In the genomic region with DNA sequence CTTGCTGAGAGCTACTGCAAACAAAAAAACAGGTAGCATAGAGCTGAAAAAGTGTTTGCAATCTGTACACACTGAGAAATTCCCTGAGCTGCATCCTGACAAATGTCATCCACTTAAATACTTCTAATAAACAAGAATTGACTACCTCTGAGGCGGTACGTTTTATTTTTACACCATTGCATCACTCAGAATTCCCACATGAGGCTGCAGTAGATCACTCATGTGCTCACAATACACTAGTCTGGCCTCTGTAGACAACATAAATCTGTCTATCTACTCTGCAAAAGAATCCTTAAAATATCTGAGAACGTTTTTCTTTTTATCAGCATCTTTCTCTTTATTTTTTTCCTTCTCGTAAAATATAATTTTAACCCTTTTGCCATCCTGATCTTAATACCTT, we compare ENCODE assay signal across 25 cellular contexts.
"Had no signal": no experiment of that assay in that cellular context is flagged by ENCODE, and none has a peak within 500 bp of the region (broad histone marks: within the 10 kb centered on the region; RNA-seq: fewer than 3 reads in every experiment).

No MANE protein-coding gene starts in this region.

- H3K9me3 Mint-ChIP-seq: activated naive CD8-positive, alpha-beta T cell treated with anti-CD3 and anti-CD28 coated beads, Interleukin-2, amount 10 ng/mL, durations not matched to agents 7 days and 5 days had no signal

- H3K4me3 Mint-ChIP-seq: activated CD4-positive, alpha-beta T cell treated with anti-CD3 and anti-CD28 coated beads for 36 hours; activated CD8-positive, alpha-beta T cell treated with anti-CD3 and anti-CD28 coated beads for 36 hours; activated naive CD8-positive, alpha-beta T cell treated with anti-CD3 and anti-CD28 coated beads, Interleukin-2, amount 10 ng/mL, durations not matched to agents 7 days and 5 days had no signal

- H3K27me3 Mint-ChIP-seq: activated CD4-positive, alpha-beta T cell treated with anti-CD3 and anti-CD28 coated beads for 36 hours; activated CD8-positive, alpha-beta T cell treated with anti-CD3 and anti-CD28 coated beads for 36 hours; activated naive CD8-positive, alpha-beta T cell treated with anti-CD3 and anti-CD28 coated beads, Interleukin-2, amount 10 ng/mL, durations not matched to agents 7 days and 5 days had no signal

- H3K27ac ChIP-seq: adrenal gland, SJCRH30, VCaP had no signal

- H3K4me2 ChIP-seq: SK-N-SH had no signal

- H3K4me3 ChIP-seq: adrenal gland, SJCRH30 had no signal

- H3K27ac Mint-ChIP-seq: activated CD4-positive, alpha-beta T cell treated with anti-CD3 and anti-CD28 coated beads for 36 hours; activated CD8-positive, alpha-beta T cell treated with anti-CD3 and anti-CD28 coated beads for 36 hours; activated naive CD8-positive, alpha-beta T cell treated with anti-CD3 and anti-CD28 coated beads, Interleukin-2, amount 10 ng/mL, durations not matched to agents 7 days and 5 days had no signal

- H3K27me3 ChIP-seq: adrenal gland, SJCRH30 had no signal

- H3K4me1 ChIP-seq: adrenal gland had no signal

- H3K36me3 Mint-ChIP-seq: activated naive CD8-positive, alpha-beta T cell treated with anti-CD3 and anti-CD28 coated beads, Interleukin-2, amount 10 ng/mL, durations not matched to agents 7 days and 5 days had no signal

- ATAC-seq: activated CD4-positive, alpha-beta T cell treated with anti-CD3 and anti-CD28 coated beads for 36 hours; activated CD8-positive, alpha-beta T cell treated with anti-CD3 and anti-CD28 coated beads for 36 hours had no signal

- H3K9me3 ChIP-seq: adrenal gland, SJCRH30, SK-N-SH had no signal

- DNase-seq: activated CD4-positive, alpha-beta T cell treated with anti-CD3 and anti-CD28 coated beads for 36 hours; activated CD4-positive, alpha-beta T cell treated with anti-CD3 and anti-CD28 coated beads, Interleukin-2, amount 50 U/mL, for 1 hour; activated CD4-positive, CD25-positive, alpha-beta regulatory T cell; activated CD8-positive, alpha-beta memory T cell treated with anti-CD3 and anti-CD28 coated beads, Interleukin-2, amount 50 U/mL, for 4 hours; activated CD8-positive, alpha-beta T cell treated with anti-CD3 and anti-CD28 coated beads for 36 hours; activated naive CD4-positive, alpha-beta T cell treated with anti-CD3 and anti-CD28 coated beads, Interleukin-2, amount 50 U/mL, for 16 hours; activated naive CD8-positive, alpha-beta T cell treated with anti-CD3 and anti-CD28 coated beads, Interleukin-2, amount 10 ng/mL, durations not matched to agents 7 days and 5 days; activated T-cell treated with anti-CD3 and anti-CD28 coated beads, Interleukin-2, amount 50 U/mL, for 1 hour; adrenal gland; anterior cingulate cortex; central memory CD4-positive, alpha-beta T cell; KG1; MV-4-11; NCI-H1092 treated with DMSO at 0.1 percent for 48 hours; NCI-H1417 treated with DMSO at 0.1 percent for 48 hours; NCI-H1694; NCI-H2029; NCI-H2107; NCI-H510A treated with DMSO at 0.1 percent for 48 hours; NCI-H69; Right ventricle myocardium superior; SJCRH30; SK-N-SH; T-helper 1 cell had no signal

- H3K36me3 ChIP-seq: adrenal gland, SJCRH30 had no signal

- H3K4me1 Mint-ChIP-seq: activated CD4-positive, alpha-beta T cell treated with anti-CD3 and anti-CD28 coated beads for 36 hours; activated naive CD8-positive, alpha-beta T cell treated with anti-CD3 and anti-CD28 coated beads, Interleukin-2, amount 10 ng/mL, durations not matched to agents 7 days and 5 days had no signal

- H3K9ac ChIP-seq: SK-N-SH had no signal
